26 cellular contexts compared by ENCODE assay signal in genomic region chr16:48636521-48636920, GRCh38.
"Had no signal": no experiment of that assay in that cellular context is flagged by ENCODE, and none has a peak within 500 bp of the region (broad histone marks: within the 10 kb centered on the region; RNA-seq: fewer than 3 reads in every experiment).

No MANE protein-coding gene starts in this region.

- H3K4me1 Mint-ChIP-seq: immature natural killer cell had no signal

- H2AFZ ChIP-seq: hepatocyte had no signal

- H3K9me3 Mint-ChIP-seq: dendritic cell treated with granulocyte-macrophage colony-stimulating factor and Interleukin-4, amounts not matched to agents 40 ng/mL and 50 ng/mL, for 4 days; effector memory CD8-positive, alpha-beta T cell; immature natural killer cell had no signal

- ATAC-seq: effector memory CD8-positive, alpha-beta T cell; esophagus mucosa; foreskin keratinocyte; gastroesophageal sphincter; heart left ventricle; left colon; left lung; left ventricle myocardium superior had no signal

- H3K4me3 ChIP-seq: colonic mucosa, gastroesophageal sphincter, heart left ventricle, hepatocyte, left lung, lower lobe of right lung had no signal

- DNase-seq: colonic mucosa; cortex of kidney; effector CD8-positive, alpha-beta T cell; effector memory CD8-positive, alpha-beta T cell; endodermal cell; erythroblast; foreskin keratinocyte; heart left ventricle; hypothalamus; immature natural killer cell; islet precursor cell; kidney; kidney glomerular epithelial cell; left colon; left lung; left ventricle myocardium superior; lower lobe of right lung; mesenchymal stem cell; midbrain had no signal

- H3K79me2 ChIP-seq: hepatocyte had no signal

- H3K4me1 ChIP-seq: colonic mucosa, foreskin keratinocyte, gastroesophageal sphincter, heart left ventricle, left lung, lower lobe of right lung had no signal

- H3K36me3 Mint-ChIP-seq: immature natural killer cell had no signal

- H3K36me3 ChIP-seq: colonic mucosa, gastroesophageal sphincter, heart left ventricle, left lung, lower lobe of right lung had no signal

- H3K9me3 ChIP-seq: colonic mucosa, gastroesophageal sphincter, heart left ventricle, left lung, lower lobe of right lung had no signal

- H3K4me2 ChIP-seq: hepatocyte had no signal

- H3K27ac Mint-ChIP-seq: dendritic cell treated with granulocyte-macrophage colony-stimulating factor and Interleukin-4, amounts not matched to agents 40 ng/mL and 50 ng/mL, for 4 days; effector memory CD8-positive, alpha-beta T cell; endodermal cell; immature natural killer cell had no signal

- FAIRE-seq: endometrium, frontal cortex, kidney had no signal

- H3K27ac ChIP-seq: colonic mucosa, epithelial cell of prostate, foreskin keratinocyte, gastroesophageal sphincter, heart left ventricle, hepatocyte, left lung, lower lobe of right lung had no signal

- H3K27me3 ChIP-seq: colonic mucosa, foreskin keratinocyte, gastroesophageal sphincter, heart left ventricle, hepatocyte, left lung had no signal

- H3K4me3 Mint-ChIP-seq: dendritic cell treated with granulocyte-macrophage colony-stimulating factor and Interleukin-4, amounts not matched to agents 40 ng/mL and 50 ng/mL, for 4 days; effector memory CD8-positive, alpha-beta T cell; endodermal cell; immature natural killer cell had no signal
